Comparison of ENCODE assay signal across 16 cellular contexts in the genomic region with DNA sequence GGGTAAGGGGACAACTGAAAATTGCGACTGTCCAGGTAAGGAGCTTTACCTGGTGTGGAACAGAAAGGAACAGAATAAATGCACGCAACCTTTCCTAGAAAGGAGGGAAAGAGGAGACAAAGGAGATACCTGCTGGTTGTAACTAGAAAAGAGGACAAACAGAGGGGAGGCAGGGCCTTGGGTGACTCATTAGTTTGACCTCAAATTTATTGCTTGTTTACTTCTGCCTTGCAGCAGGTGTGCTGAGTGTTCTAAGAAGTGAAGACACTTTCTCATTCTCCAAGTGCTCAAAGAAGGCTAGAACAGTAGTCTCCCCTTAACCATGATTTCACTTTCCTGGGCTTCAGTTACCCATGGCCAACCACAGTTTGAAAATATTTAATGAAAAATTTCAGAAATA.
"Had no signal": no experiment of that assay in that cellular context is flagged by ENCODE, and none has a peak within 500 bp of the region (broad histone marks: within the 10 kb centered on the region; RNA-seq: fewer than 3 reads in every experiment).

No MANE protein-coding gene starts in this region.

- H3K4me2 ChIP-seq: smooth muscle cell had no signal

- DNase-seq: effector memory CD8-positive, alpha-beta T cell; gastrocnemius medialis; mucosa of descending colon; natural killer cell; posterior cingulate gyrus; stimulated activated CD4-positive, alpha-beta T cell treated with anti-CD3 and anti-CD28 coated beads, Interleukin-15, amount 100 ng/mL, for 24 hours; stimulated activated CD4-positive, alpha-beta T cell treated with anti-CD3 and anti-CD28 coated beads, Interleukin-2, amount 100 ng/mL, for 24 hours; stimulated activated CD4-positive, alpha-beta T cell treated with anti-CD3 and anti-CD28 coated beads, Interleukin-4, amount 100 ng/mL, for 4 hours; stimulated activated naive B cell treated with anti-CD40 and anti-IgM and Interleukin-4, amounts not matched to agents 10 μg/mL and 1 μg/mL and 100 μg/mL, for 72 hours; stimulated activated naive CD8-positive, alpha-beta T cell treated with anti-CD3 and anti-CD28 coated beads, Interleukin-15, amount 100 ng/mL, for 72 hours; testis; transverse colon had no signal

- H3K27ac ChIP-seq: epithelial cell of prostate, esophagus muscularis mucosa, gastrocnemius medialis, right atrium auricular region, testis, transverse colon had no signal

- H3K36me3 ChIP-seq: esophagus muscularis mucosa, gastrocnemius medialis, right atrium auricular region, transverse colon had no signal

- ATAC-seq: effector memory CD8-positive, alpha-beta T cell; gastrocnemius medialis; mucosa of descending colon; natural killer cell; stimulated activated naive B cell treated with anti-CD40 and anti-IgM and Interleukin-4, amounts not matched to agents 10 μg/mL and 1 μg/mL and 100 μg/mL, for 72 hours; stimulated activated naive CD8-positive, alpha-beta T cell treated with anti-CD3 and anti-CD28 coated beads, Interleukin-15, amount 100 ng/mL, for 72 hours had no signal

- H3K9me3 ChIP-seq: esophagus muscularis mucosa, gastrocnemius medialis, mucosa of descending colon, right atrium auricular region, testis, transverse colon had no signal

- H3K27me3 ChIP-seq: esophagus muscularis mucosa, gastrocnemius medialis, right atrium auricular region, testis, transverse colon had no signal

- H3K4me1 ChIP-seq: esophagus muscularis mucosa, gastrocnemius medialis, right atrium auricular region, testis, transverse colon had no signal

- H3K4me3 ChIP-seq: esophagus muscularis mucosa, gastrocnemius medialis, mucosa of descending colon, right atrium auricular region, smooth muscle cell, testis, transverse colon had no signal
